In the genomic region with DNA sequence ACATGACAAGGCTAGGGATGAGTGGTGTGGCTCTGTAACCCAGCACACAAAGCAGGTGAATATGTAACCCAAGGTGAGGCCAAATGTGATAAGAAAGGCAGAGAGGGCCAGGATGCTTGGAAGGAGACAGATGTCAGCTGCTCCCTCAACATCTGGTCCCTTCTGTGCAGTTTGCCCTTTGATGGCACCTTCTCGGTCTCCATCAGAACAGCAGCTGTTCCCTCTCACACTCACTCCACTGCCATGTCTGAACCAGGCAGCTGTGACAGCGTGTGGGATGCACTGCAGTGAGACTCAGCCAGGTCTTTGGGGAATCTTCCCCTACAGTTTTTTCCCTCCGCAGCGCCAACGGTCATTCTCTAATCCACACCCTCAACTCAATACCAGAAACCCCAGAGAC, we compare ENCODE assay signal across 25 cellular contexts.
A peak's percentile ranks its signal among the peaks of the same experiment; 100 is the strongest.
DNase-seq lines count a peak whose midpoint lies in the region; ATAC-seq, FAIRE-seq and TF ChIP-seq lines count a peak whose summit lies in the region.
"Had no signal": no experiment of that assay in that cellular context is flagged by ENCODE, and none has a peak within 500 bp of the region (broad histone marks: within the 10 kb centered on the region; RNA-seq: fewer than 3 reads in every experiment).

No MANE protein-coding gene starts in this region.

- H3K27me3 ChIP-seq in SJCRH30 (no peaks in the 10 kb centered on the region), neural progenitor cell (no peaks in the 10 kb centered on the region)
- no peaks in the 10 kb centered on the region for H3K27me3 ChIP-seq in CD8-positive, alpha-beta T cell (ENCODE audit: insufficient read depth, low read length)
- H3K27me3 ChIP-seq: BE2C had no signal

- H3K36me3 ChIP-seq in SJCRH30, result no peaks in the 10 kb centered on the region
- no peaks in the 10 kb centered on the region for H3K36me3 ChIP-seq in neural progenitor cell
- H3K36me3 ChIP-seq in CD8-positive, alpha-beta T cell (ENCODE audit: insufficient read depth, low read length), result no peaks in the 10 kb centered on the region
- H3K36me3 ChIP-seq: BE2C had no signal

- H3F3A ChIP-seq in neural progenitor cell (ENCODE audit: low read depth), result no peaks in the 10 kb centered on the region

- no peak overlapping the region for H3K9ac ChIP-seq in neural progenitor cell
- H3K9ac ChIP-seq: GM23248 had no signal

- H3K4me3 ChIP-seq in SJCRH30 (no peak overlapping the region), neural progenitor cell (no peak overlapping the region)
- no peak overlapping the region for H3K4me3 ChIP-seq in CD8-positive, alpha-beta T cell (ENCODE audit: low read depth, low read length)
- H3K4me3 ChIP-seq: GM23248 had no signal

- H3K4me1 ChIP-seq in SJCRH30 (peaks cover 21% of the 10 kb centered on the region), neural progenitor cell (no peaks in the 10 kb centered on the region)
- no peaks in the 10 kb centered on the region for H3K4me1 ChIP-seq in CD8-positive, alpha-beta T cell (ENCODE audit: insufficient read depth, low read length)
- H3K4me1 ChIP-seq: BE2C had no signal

- no peak overlapping the region for H2AFZ ChIP-seq in neural progenitor cell (replicated peaks)
- H2AFZ ChIP-seq: GM23248 had no signal

- ATAC-seq in CD8-positive, alpha-beta T cell, result no peak

- peak; percentile 14 for FAIRE-seq in GM12892 (lab: Jason Lieb, UNC)
- FAIRE-seq: A204.1, D721Med, G401.6, GM19239, H1 had no signal

- CTCF ChIA-PET in CD8-positive, alpha-beta T cell (lab: Charles Lee), result no interaction called here

- peaks cover 5% of the 10 kb centered on the region for H3K4me1 Mint-ChIP-seq in neural progenitor cell
- no peaks in the 10 kb centered on the region for H3K4me1 Mint-ChIP-seq in CD8-positive, alpha-beta T cell (ENCODE audit: low read depth)
- H3K4me1 Mint-ChIP-seq: CD4-positive, CD25-positive, alpha-beta regulatory T cell; CD8-positive, alpha-beta memory T cell had no signal

- POLR2A ChIA-PET in CD8-positive, alpha-beta T cell (lab: Charles Lee), result no interaction called here

- peaks cover 8% of the 10 kb centered on the region for H3K36me3 Mint-ChIP-seq in neural progenitor cell
- H3K36me3 Mint-ChIP-seq in CD8-positive, alpha-beta T cell, result no peaks in the 10 kb centered on the region
- H3K36me3 Mint-ChIP-seq: CD4-positive, CD25-positive, alpha-beta regulatory T cell; CD8-positive, alpha-beta memory T cell had no signal

- no peak for TF ChIP-seq CTCF in neural progenitor cell (IDR thresholded peaks at IDR 0.05)
- no peak for TF ChIP-seq CTCF in CD8-positive, alpha-beta T cell (IDR thresholded peaks at IDR 0.05)

- H3K4me3 Mint-ChIP-seq in neural progenitor cell, result no peak overlapping the region
- no peak overlapping the region for H3K4me3 Mint-ChIP-seq in CD8-positive, alpha-beta T cell
- H3K4me3 Mint-ChIP-seq: CD4-positive, CD25-positive, alpha-beta regulatory T cell; CD8-positive, alpha-beta memory T cell had no signal

- no peaks in the 10 kb centered on the region for H4K20me1 ChIP-seq in neural progenitor cell (ENCODE audit: low read depth)

- H3K9me3 Mint-ChIP-seq in neural progenitor cell, result peaks cover 4% of the 10 kb centered on the region
- H3K9me3 Mint-ChIP-seq in CD8-positive, alpha-beta T cell, result no peaks in the 10 kb centered on the region
- H3K9me3 Mint-ChIP-seq: CD8-positive, alpha-beta memory T cell had no signal

- H3K27ac Mint-ChIP-seq in neural progenitor cell, result peak overlapping the region; percentile 42
- no peak overlapping the region for H3K27ac Mint-ChIP-seq in CD8-positive, alpha-beta T cell
- H3K27ac Mint-ChIP-seq: CD4-positive, CD25-positive, alpha-beta regulatory T cell; CD8-positive, alpha-beta memory T cell had no signal

- H3K4me2 ChIP-seq in neural progenitor cell, result no peak overlapping the region

- DNase-seq in DMS 273 (lab: John Stamatoyannopoulos, UW; ENCODE audit: unreplicated experiment) (peak; percentile 2), DMS 273 treated with DMSO at 0.1 percent for 48 hours (lab: John Stamatoyannopoulos, UW) (no peak), GM12892 (ENCODE audit: insufficient read length) (no peak), SJCRH30 (peak; percentile 51 to 73), neural progenitor cell (ENCODE audit: low spot score) (no peak), NCI-H2029 treated with DMSO at 0.1 percent for 48 hours (lab: John Stamatoyannopoulos, UW) (no peak), NCI-H2029 (lab: John Stamatoyannopoulos, UW) (no peak)
- DNase-seq in CD8-positive, alpha-beta T cell, result no peak
- DNase-seq: ACHN; AML-193; BE2C; CD4-positive, CD25-positive, alpha-beta regulatory T cell; CD8-positive, alpha-beta memory T cell; DMS153; DND-41; GM23248; H7; HCEC 1CT had no signal

- H3K27ac ChIP-seq in SJCRH30, result no peak overlapping the region
- H3K27ac ChIP-seq in neural progenitor cell, result no peak overlapping the region
- H3K27ac ChIP-seq in CD8-positive, alpha-beta T cell (ENCODE audit: low read depth, low read length), result no peak overlapping the region
- H3K27ac ChIP-seq: 22Rv1, C4-2B, GM23248 had no signal

- no peaks in the 10 kb centered on the region for H3K79me2 ChIP-seq in neural progenitor cell (ENCODE audit: low read depth)

- intact Hi-C loops in CD8-positive, alpha-beta T cell (cut with DNase I, micrococcal nuclease), result no loop called here

- TF ChIP-seq POLR2A in GM12892 (IDR thresholded peaks at IDR 0.05; ENCODE audit: low read depth, low read length), result no peak

- H3K9me3 ChIP-seq in SJCRH30 (replicated peaks) (no peaks in the 10 kb centered on the region), neural progenitor cell (ENCODE audit: low read depth) (no peaks in the 10 kb centered on the region)
- H3K9me3 ChIP-seq in CD8-positive, alpha-beta T cell (ENCODE audit: low read length), result no peaks in the 10 kb centered on the region
- H3K9me3 ChIP-seq: BE2C had no signal

- H3K27me3 Mint-ChIP-seq in neural progenitor cell (ENCODE audit: insufficient read depth, low read depth), result no peaks in the 10 kb centered on the region
- H3K27me3 Mint-ChIP-seq in CD8-positive, alpha-beta T cell (ENCODE audit: low read depth), result no peaks in the 10 kb centered on the region
- H3K27me3 Mint-ChIP-seq: CD4-positive, CD25-positive, alpha-beta regulatory T cell had no signal

Comparison
In these comparisons a context has a peak if more than half of its experiments do, and no peak if none do; other contexts are left out.
1. DNase-seq: peak in DMS 273 (single experiment) and SJCRH30 (2 of 2); none in DMS 273 treated with DMSO at 0.1 percent for 48 hours (single experiment), GM12892 (single experiment), neural progenitor cell (single experiment), CD8-positive, alpha-beta T cell (0 of 7), NCI-H2029 treated with DMSO at 0.1 percent for 48 hours (single experiment) and NCI-H2029 (single experiment).